7 cellular contexts compared by ENCODE assay signal in the genomic region with DNA sequence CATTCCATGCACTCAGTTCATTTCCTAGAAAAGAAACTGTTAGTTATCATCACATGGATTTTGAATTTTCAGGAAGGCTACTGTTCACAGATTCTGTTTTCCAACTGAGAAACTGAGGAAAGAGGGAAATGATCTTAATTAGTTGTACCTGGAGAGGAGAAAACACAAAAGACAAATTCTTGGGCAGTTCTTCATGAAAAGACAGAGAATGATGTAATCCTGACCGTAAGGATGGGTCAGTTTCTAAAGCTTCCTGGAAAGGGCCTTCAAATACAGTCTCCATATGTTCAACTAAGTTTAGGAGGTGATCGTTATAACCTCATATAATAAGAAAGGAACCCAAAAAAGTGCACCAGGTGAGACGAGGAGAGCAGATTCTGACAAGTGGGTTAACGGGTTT. TPM values are rescaled to one million over a fixed set of nuclear protein-coding genes. Genes with fewer than 3 reads are reported as not detected.
"Had no signal": no experiment of that assay in that cellular context is flagged by ENCODE, and none has a peak within 500 bp of the region (broad histone marks: within the 10 kb centered on the region; RNA-seq: fewer than 3 reads in every experiment).

No MANE protein-coding gene starts in this region.

- H3K27ac ChIP-seq: HL-60 had no signal

- DNase-seq: IMR-90, KBM-7, KG1 had no signal

- FAIRE-seq: HepG2, HTR-8/SVneo had no signal

- ATAC-seq: HepG2 had no signal

RNA-seq across cellular contexts. Expression of a gene that starts 44.6 kb away (rescaled TPM):
- polyA plus RNA-seq: IgD-negative memory B cell had no signal
